In genomic region chr9:13364271-13364670, GRCh38 we compare ENCODE assay signal across 21 cellular contexts.
DNase-seq lines count a peak whose midpoint lies in the region; TF ChIP-seq lines count a peak whose summit lies in the region.
"Had no signal": no experiment of that assay in that cellular context is flagged by ENCODE, and none has a peak within 500 bp of the region (broad histone marks: within the 10 kb centered on the region; RNA-seq: fewer than 3 reads in every experiment).

No MANE protein-coding gene starts in this region.

- 84% methylated on average over 4 of the region's 4 CpGs for WGBS in hepatocyte (ENCODE audit: low lambda C conversion rate, missing lambda C conversion rate)
- WGBS in esophagus squamous epithelium, 2 donors, result 78 to 88% methylated on average over 4 of the region's 4 CpGs

- H2AFZ ChIP-seq in hepatocyte, result no peak overlapping the region

- H3K36me3 ChIP-seq in hepatocyte (replicated peaks; ENCODE audit: insufficient read depth, low read depth), result no peaks in the 10 kb centered on the region
- H3K36me3 ChIP-seq in esophagus squamous epithelium, result no peaks in the 10 kb centered on the region
- H3K36me3 ChIP-seq: BLaER1, HAP-1, MG63 had no signal

- no peaks in the 10 kb centered on the region for H3K27me3 ChIP-seq in hepatocyte
- H3K27me3 ChIP-seq in esophagus squamous epithelium, result no peaks in the 10 kb centered on the region
- H3K27me3 ChIP-seq: BLaER1 had no signal

- no peak overlapping the region for H3K4me2 ChIP-seq in hepatocyte
- H3K4me2 ChIP-seq: BLaER1 had no signal

- H3K9me3 ChIP-seq in hepatocyte (ENCODE audit: low read depth) (no peaks in the 10 kb centered on the region), esophagus squamous epithelium (no peaks in the 10 kb centered on the region)
- H3K9me3 ChIP-seq: BLaER1, HAP-1, MG63 had no signal

- TF ChIP-seq CTCF in AG10803 (conservative IDR thresholded peaks at IDR 0.05; ENCODE audit: low read length) (no peak), astrocyte of the spinal cord (IDR thresholded peaks at IDR 0.05; ENCODE audit: low read depth, low read length) (no peak), hepatocyte (IDR thresholded peaks at IDR 0.05; ENCODE audit: poor library complexity) (no peak), esophagus squamous epithelium (IDR thresholded peaks at IDR 0.05) (no peak)

- no peaks in the 10 kb centered on the region for H3K9me2 ChIP-seq in hepatocyte (replicated peaks; ENCODE audit: insufficient read depth)

- H3K27ac ChIP-seq in hepatocyte (peak overlapping the region; percentile 39), esophagus squamous epithelium (no peak overlapping the region)
- H3K27ac ChIP-seq: 22Rv1, BLaER1 had no signal

- no peak for TF ChIP-seq POLR2A in esophagus squamous epithelium (IDR thresholded peaks at IDR 0.05)

- no peaks in the 10 kb centered on the region for H3K79me2 ChIP-seq in hepatocyte

- no peak overlapping the region for H3K4me3 ChIP-seq in AG10803 (ENCODE audit: low read length)
- no peak overlapping the region for H3K4me3 ChIP-seq in astrocyte of the spinal cord (ENCODE audit: low read depth, low read length)
- no peak overlapping the region for H3K4me3 ChIP-seq in hepatocyte
- H3K4me3 ChIP-seq in esophagus squamous epithelium, result no peak overlapping the region
- H3K4me3 ChIP-seq: BLaER1, HAP-1, MG63 had no signal

- H3K4me1 ChIP-seq in hepatocyte (ENCODE audit: insufficient read depth), result no peaks in the 10 kb centered on the region
- H3K4me1 ChIP-seq in esophagus squamous epithelium, result no peaks in the 10 kb centered on the region
- H3K4me1 ChIP-seq: HAP-1 had no signal

- peak; percentile 57 for DNase-seq in AG10803 (ENCODE audit: low read depth)
- DNase-seq in astrocyte of the spinal cord (ENCODE audit: low read depth, low spot score), result peak; percentile 33
- DNase-seq in hepatocyte (ENCODE audit: low spot score), result no peak
- peak; percentile 52 for DNase-seq in renal cortical epithelial cell (ENCODE audit: low read depth)
- DNase-seq in stimulated activated CD4-positive, alpha-beta T cell treated with anti-CD3 and anti-CD28 coated beads, Interleukin-15, amount 100 ng/mL, for 24 hours, result no peak
- DNase-seq in activated naive CD4-positive, alpha-beta T cell treated with anti-CD3 and anti-CD28 coated beads, Interleukin-2, amount 50 U/mL, for 16 hours, result no peak
- no peak for DNase-seq in GM19240 (ENCODE audit: insufficient read length, low spot score)
- DNase-seq in esophagus squamous epithelium (lab: John Stamatoyannopoulos, UW), result no peak
- DNase-seq: DMS79 treated with DMSO at 0.1 percent for 48 hours, IMR-90, Karpas-422, MG63, NCI-H1092, NCI-H1694, NCI-H345, NCI-H526 treated with DMSO at 0.1 percent for 48 hours, RPMI8226, SIG-M5 had no signal

- no peaks in the 10 kb centered on the region for H4K20me1 ChIP-seq in hepatocyte (ENCODE audit: insufficient read depth, poor library complexity, severe bottlenecking)
- H4K20me1 ChIP-seq: BLaER1 had no signal

- in situ Hi-C loops in astrocyte of the spinal cord (cut with HindIII; ENCODE audit: low sequenced_read_pairs), result no loop called here

- intact Hi-C loops in esophagus squamous epithelium (cut with DNase I), result no loop called here

Comparison
In these comparisons a context has a peak if more than half of its experiments do, and no peak if none do; other contexts are left out.
1. DNase-seq: peak in AG10803 (single experiment), astrocyte of the spinal cord (single experiment) and renal cortical epithelial cell (single experiment); none in hepatocyte (single experiment), stimulated activated CD4-positive, alpha-beta T cell treated with anti-CD3 and anti-CD28 coated beads, Interleukin-15, amount 100 ng/mL, for 24 hours (single experiment), activated naive CD4-positive, alpha-beta T cell treated with anti-CD3 and anti-CD28 coated beads, Interleukin-2, amount 50 U/mL, for 16 hours (single experiment), GM19240 (single experiment) and esophagus squamous epithelium (single experiment).